1 cellular context compared by ENCODE assay signal in the genomic region with DNA sequence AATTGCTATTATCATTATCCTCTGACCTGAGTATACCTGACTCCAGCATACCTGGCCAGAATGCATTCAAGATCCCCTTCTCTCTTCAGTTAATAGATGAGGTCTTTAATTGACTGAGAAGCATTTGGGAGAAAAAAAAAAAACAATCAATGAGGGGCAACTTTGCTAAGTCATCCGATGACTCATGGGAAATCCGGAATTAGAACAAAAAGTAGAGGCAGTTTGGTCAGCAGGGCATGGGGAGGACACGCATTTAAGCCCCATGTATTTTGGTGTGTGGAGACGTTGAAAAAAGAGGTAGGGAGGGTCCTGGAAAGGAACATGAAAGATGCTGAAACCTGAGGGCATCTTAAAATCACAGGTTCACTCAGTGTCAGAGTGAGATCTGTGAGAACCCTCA.
TF ChIP-seq lines count a peak whose summit lies in the region.

No MANE protein-coding gene starts in this region.

TF ChIP-seq in K562, 482 proteins besides CTCF, POLR2A, EP300 and RAD21 (continued from another document):
- TF ChIP-seq, protein P1, sequence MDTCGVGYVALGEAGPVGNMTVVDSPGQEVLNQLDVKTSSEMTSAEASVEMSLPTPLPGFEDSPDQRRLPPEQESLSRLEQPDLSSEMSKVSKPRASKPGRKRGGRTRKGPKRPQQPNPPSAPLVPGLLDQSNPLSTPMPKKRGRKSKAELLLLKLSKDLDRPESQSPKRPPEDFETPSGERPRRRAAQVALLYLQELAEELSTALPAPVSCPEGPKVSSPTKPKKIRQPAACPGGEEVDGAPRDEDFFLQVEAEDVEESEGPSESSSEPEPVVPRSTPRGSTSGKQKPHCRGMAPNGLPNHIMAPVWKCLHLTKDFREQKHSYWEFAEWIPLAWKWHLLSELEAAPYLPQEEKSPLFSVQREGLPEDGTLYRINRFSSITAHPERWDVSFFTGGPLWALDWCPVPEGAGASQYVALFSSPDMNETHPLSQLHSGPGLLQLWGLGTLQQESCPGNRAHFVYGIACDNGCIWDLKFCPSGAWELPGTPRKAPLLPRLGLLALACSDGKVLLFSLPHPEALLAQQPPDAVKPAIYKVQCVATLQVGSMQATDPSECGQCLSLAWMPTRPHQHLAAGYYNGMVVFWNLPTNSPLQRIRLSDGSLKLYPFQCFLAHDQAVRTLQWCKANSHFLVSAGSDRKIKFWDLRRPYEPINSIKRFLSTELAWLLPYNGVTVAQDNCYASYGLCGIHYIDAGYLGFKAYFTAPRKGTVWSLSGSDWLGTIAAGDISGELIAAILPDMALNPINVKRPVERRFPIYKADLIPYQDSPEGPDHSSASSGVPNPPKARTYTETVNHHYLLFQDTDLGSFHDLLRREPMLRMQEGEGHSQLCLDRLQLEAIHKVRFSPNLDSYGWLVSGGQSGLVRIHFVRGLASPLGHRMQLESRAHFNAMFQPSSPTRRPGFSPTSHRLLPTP (IDR thresholded peaks at IDR 0.05; ENCODE audit: borderline replicate concordance, extremely low read depth, insufficient read length): no peak
- no peak for TF ChIP-seq ZNF232 (CRISPR knock-in tag; IDR thresholded peaks at IDR 0.05)
- TF ChIP-seq FOXJ2 (tag; IDR thresholded peaks at IDR 0.05): no peak
- no peak for TF ChIP-seq ARNT (IDR thresholded peaks at IDR 0.05)
- TF ChIP-seq, protein P2, sequence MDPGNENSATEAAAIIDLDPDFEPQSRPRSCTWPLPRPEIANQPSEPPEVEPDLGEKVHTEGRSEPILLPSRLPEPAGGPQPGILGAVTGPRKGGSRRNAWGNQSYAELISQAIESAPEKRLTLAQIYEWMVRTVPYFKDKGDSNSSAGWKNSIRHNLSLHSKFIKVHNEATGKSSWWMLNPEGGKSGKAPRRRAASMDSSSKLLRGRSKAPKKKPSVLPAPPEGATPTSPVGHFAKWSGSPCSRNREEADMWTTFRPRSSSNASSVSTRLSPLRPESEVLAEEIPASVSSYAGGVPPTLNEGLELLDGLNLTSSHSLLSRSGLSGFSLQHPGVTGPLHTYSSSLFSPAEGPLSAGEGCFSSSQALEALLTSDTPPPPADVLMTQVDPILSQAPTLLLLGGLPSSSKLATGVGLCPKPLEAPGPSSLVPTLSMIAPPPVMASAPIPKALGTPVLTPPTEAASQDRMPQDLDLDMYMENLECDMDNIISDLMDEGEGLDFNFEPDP (CRISPR knock-in tag; IDR thresholded peaks at IDR 0.05): no peak
- peak; percentile 42; the same call in 1 of the 2 replicates for TF ChIP-seq FOSL1 (tag; conservative IDR thresholded peaks at IDR 0.05)
- no peak for TF ChIP-seq ELF2 (CRISPR knock-in tag; IDR thresholded peaks at IDR 0.05)
- no peak for TF ChIP-seq TEAD2 (tag; IDR thresholded peaks at IDR 0.05)
